ENCODE assay signal across 1 cellular context in genomic region chr11:88175707-88176066, GRCh38.
TF ChIP-seq lines count a peak whose summit lies in the region.

No MANE protein-coding gene starts in this region.

TF ChIP-seq in HCT116, 20 proteins besides CTCF, POLR2A, EP300 and RAD21 (continued from another document):
- TF ChIP-seq EGR1 (IDR thresholded peaks at IDR 0.05; ENCODE audit: low read depth), result no peak
- no peak for TF ChIP-seq ELF1 (IDR thresholded peaks at IDR 0.05; ENCODE audit: borderline replicate concordance, low read depth)
- TF ChIP-seq TCF7L2 (IDR thresholded peaks at IDR 0.05; ENCODE audit: borderline replicate concordance, extremely low read depth, insufficient read depth, insufficient read length), result no peak
